ENCODE assay signal across 8 cellular contexts in genomic region chr18:75209952-75210261, GRCh38. TPM values are rescaled to one million over a fixed set of nuclear protein-coding genes. Genes with fewer than 3 reads are reported as not detected.
A peak's percentile ranks its signal among the peaks of the same experiment; 100 is the strongest.
DNase-seq lines count a peak whose midpoint lies in the region; ATAC-seq and TF ChIP-seq lines count a peak whose summit lies in the region.

No MANE protein-coding gene starts in this region.

- H3K27me3 ChIP-seq in H7 (ENCODE audit: control insufficient read depth, insufficient read depth, low read length), result peaks cover 60% of the 10 kb centered on the region
- no peaks in the 10 kb centered on the region for H3K27me3 ChIP-seq in right lobe of liver

- no peaks in the 10 kb centered on the region for H3K36me3 ChIP-seq in H7 (replicated peaks; ENCODE audit: control insufficient read depth, insufficient read depth, low read length)
- H3K36me3 ChIP-seq in right lobe of liver, result no peaks in the 10 kb centered on the region
- H3K36me3 ChIP-seq in urinary bladder (ENCODE audit: insufficient read depth), result peaks cover 1% of the 10 kb centered on the region

- no peak for TF ChIP-seq CTCF in right lobe of liver (IDR thresholded peaks at IDR 0.05)

- peak; percentile 24 for DNase-seq in AG08396 (ENCODE audit: low spot score)
- DNase-seq in H7, result no peak
- no peak for DNase-seq in right lobe of liver
- no peak for DNase-seq in stimulated activated CD4-positive, alpha-beta T cell treated with anti-CD3 and anti-CD28 coated beads, Interleukin-1b, Interleukin-23, amount 100 ng/mL, for 48 hours

- intact Hi-C loops in right lobe of liver (cut with DNase I), result no loop called here

- H3K4me3 ChIP-seq in H7 (ENCODE audit: insufficient read depth, low read depth, low read length) (peak overlapping the region; percentile 80), right lobe of liver (peak overlapping the region; percentile 93 to 94 (median 94)), urinary bladder (ENCODE audit: low read depth, low read length) (peak overlapping the region; percentile 100)

- no peak for TF ChIP-seq POLR2A in right lobe of liver (IDR thresholded peaks at IDR 0.05)

- 1 to 2% (median 1%) methylated on average over 8 of the region's 8 CpGs for WGBS in adipose tissue, 3 donors
- 2% methylated on average over 8 of the region's 8 CpGs for WGBS in right lobe of liver (ENCODE audit: insufficient coverage, low coverage, low lambda C conversion rate, missing lambda C conversion rate)
- WGBS in urinary bladder, result under 1% methylated on average over 8 of the region's 8 CpGs

- no peak for ATAC-seq in right lobe of liver
- no peak for ATAC-seq in HG02798 (IDR thresholded peaks at IDR 0.05; ENCODE audit: poor library complexity, unreplicated experiment)
- no peak for ATAC-seq in HG02852 (IDR thresholded peaks at IDR 0.05; ENCODE audit: unreplicated experiment)

- H3K9me3 ChIP-seq in right lobe of liver, result no peaks in the 10 kb centered on the region

- H3K4me1 ChIP-seq in right lobe of liver, result peaks cover 0 to 37% (median 12%) of the 10 kb centered on the region in 4 donors
- no peaks in the 10 kb centered on the region for H3K4me1 ChIP-seq in urinary bladder (ENCODE audit: insufficient read depth)

- H3K27ac ChIP-seq in adipose tissue (ENCODE audit: low read depth, low read length), result peak overlapping the region; percentile 35
- peak overlapping the region; percentile 93 to 99 (median 95) for H3K27ac ChIP-seq in right lobe of liver
- peak overlapping the region; percentile 93 for H3K27ac ChIP-seq in urinary bladder (ENCODE audit: low read depth)

RNA-seq across cellular contexts. Expression of gene TSHZ1, which starts 0.7 kb away (rescaled TPM):
- 4.6 and 8.2 TPM in 2 replicates for total RNA-seq in H7 (2014; rRNA removed; shearing (Covaris generic))
- polyA plus RNA-seq in adipose tissue, result 1 to 10 TPM; 4.8 to 8.6 (median 8.4) TPM
- 10 to 100 TPM in 2 of 6 experiments, 1 to 10 TPM in 4; 6.4 to 13.3 (median 9.6) TPM for total RNA-seq in right lobe of liver
- total RNA-seq in urinary bladder, result 10.3 TPM
- polyA plus RNA-seq in urinary bladder, result 22.5 TPM

RNA-seq across cellular contexts. Expression of gene PTGR3, which starts 1.0 kb away (rescaled TPM):
- total RNA-seq in H7 (2014; rRNA removed; shearing (Covaris generic)), result 16.1 and 18.1 TPM in 2 replicates
- 10 to 100 TPM in 2 of 3 donors, 1 to 10 TPM in 1; 9.7 to 15.7 (median 10.8) TPM for polyA plus RNA-seq in adipose tissue
- total RNA-seq in right lobe of liver, result 10 to 100 TPM in 5 of 6 experiments, 1 to 10 TPM in 1; 9.4 to 30.1 (median 19.8) TPM
- 20.8 TPM for total RNA-seq in urinary bladder
- polyA plus RNA-seq in urinary bladder, result 23.9 TPM

Comparison
In these comparisons a context has a peak if more than half of its experiments do, and no peak if none do; other contexts are left out.
1. H3K27ac ChIP-seq: peak in every context shown above with its lines; median percentile 95 in right lobe of liver; 93 in urinary bladder; 35 in adipose tissue.